ENCODE assay signal across 9 cellular contexts in genomic region chr6:117483004-117483644, GRCh38. TPM values are rescaled to one million over a fixed set of nuclear protein-coding genes. Genes with fewer than 3 reads are reported as not detected.
A peak's percentile ranks its signal among the peaks of the same experiment; 100 is the strongest.
DNase-seq lines count a peak whose midpoint lies in the region; ATAC-seq and TF ChIP-seq lines count a peak whose summit lies in the region.
"Had no signal": no experiment of that assay in that cellular context is flagged by ENCODE, and none has a peak within 500 bp of the region (broad histone marks: within the 10 kb centered on the region; RNA-seq: fewer than 3 reads in every experiment).

No MANE protein-coding gene starts in this region.

- TF ChIP-seq CTCF in HCT116 (IDR thresholded peaks at IDR 0.05 in 2 of 3, conservative IDR thresholded peaks at IDR 0.05 in 1 of 3; ENCODE audit: borderline replicate concordance in 1 of 3, insufficient read depth in 1 of 3, low read depth in 2 of 3, low read length in 2 of 3): no peak
- TF ChIP-seq CTCF in foreskin keratinocyte (conservative IDR thresholded peaks at IDR 0.05): no peak
- TF ChIP-seq CTCF in nephron progenitor cell (IDR thresholded peaks at IDR 0.05): no peak

- peaks cover 0 to 2% of the 10 kb centered on the region in 2 experiments; a peak in 1 of 4 replicates for H3K36me3 ChIP-seq in HCT116 (ENCODE audit: control insufficient read depth in 1 of 2, insufficient read depth in 2 of 2, low read length in 2 of 2)

- no peaks in the 10 kb centered on the region for H4K20me1 ChIP-seq in HCT116 (ENCODE audit: insufficient read depth)

- no peaks in the 10 kb centered on the region for H3K9me3 Mint-ChIP-seq in activated T-cell treated with anti-CD3 and anti-CD28 coated beads, Interleukin-2, amount 50 U/mL, for 72 hours
- peaks cover 18% of the 10 kb centered on the region for H3K9me3 Mint-ChIP-seq in nephron progenitor cell

- H3K9me3 ChIP-seq in HCT116 (ENCODE audit: control insufficient read depth in 1 of 2, insufficient read depth in 1 of 2, low read depth in 1 of 2, low read length in 2 of 2): no peaks in the 10 kb centered on the region

- peak overlapping the region; percentile 86 to 88 for H3K4me3 ChIP-seq in HCT116 (replicated peaks in 1 of 2; ENCODE audit: low read depth in 1 of 2, low read length in 2 of 2)

- H3K79me2 ChIP-seq in HCT116 (ENCODE audit: insufficient read depth, low read length): peaks cover 48% of the 10 kb centered on the region

- H3K27ac ChIP-seq in HCT116 (ENCODE audit: low read depth, low read length) (peak overlapping the region; percentile 88), foreskin keratinocyte (peak overlapping the region; percentile 55)

- peaks cover 56% of the 10 kb centered on the region for H3K27me3 Mint-ChIP-seq in activated T-cell treated with anti-CD3 and anti-CD28 coated beads, Interleukin-2, amount 50 U/mL, for 72 hours (ENCODE audit: low read depth)
- H3K27me3 Mint-ChIP-seq in nephron progenitor cell (ENCODE audit: low read depth, poor library complexity): peaks cover 30% of the 10 kb centered on the region

- TSS peak; percentile 44 for BruUV-seq in HCT116 (replicated peaks; lab: Mats Ljungman, UMichigan)

- CTCF ChIA-PET in HCT116 (lab: Charles Lee): interaction anchor here (1.9 kb wide), 1 partner anchor 33 kb away, joined by 5 read pairs; no protein-coding TSS in a partner anchor

- H3K4me1 ChIP-seq in HCT116 (ENCODE audit: control insufficient read depth in 1 of 2, insufficient read depth in 2 of 2, low read length in 2 of 2) (peaks cover 11 to 21% of the 10 kb centered on the region in 2 experiments; a peak in 3 of 4 replicates), foreskin keratinocyte (peaks cover 22% of the 10 kb centered on the region)

- peaks cover 22% of the 10 kb centered on the region for H3K4me1 Mint-ChIP-seq in activated T-cell treated with anti-CD3 and anti-CD28 coated beads, Interleukin-2, amount 50 U/mL, for 72 hours (ENCODE audit: low read depth)
- H3K4me1 Mint-ChIP-seq in nephron progenitor cell: peaks cover 24% of the 10 kb centered on the region

- H2AFZ ChIP-seq in HCT116 (ENCODE audit: low read depth, low read length, poor library complexity, severe bottlenecking): peak overlapping the region; percentile 4

- H3K9ac ChIP-seq in HCT116 (ENCODE audit: low read length): peak overlapping the region; percentile 92

- ATAC-seq in HCT116: peak; percentile 41
- ATAC-seq in activated T-cell treated with anti-CD3 and anti-CD28 coated beads, Interleukin-2, amount 50 U/mL, for 72 hours (replicated peaks in 1 of 2): peak; percentile 6 to 30
- ATAC-seq in foreskin keratinocyte: peak; percentile 42
- ATAC-seq in HG03378 (IDR thresholded peaks at IDR 0.05; ENCODE audit: unreplicated experiment): no peak

- H3K27ac Mint-ChIP-seq in activated T-cell treated with anti-CD3 and anti-CD28 coated beads, Interleukin-2, amount 50 U/mL, for 72 hours: no peak overlapping the region
- peak overlapping the region; percentile 45 for H3K27ac Mint-ChIP-seq in nephron progenitor cell

- TF ChIP-seq RAD21 in HCT116 (IDR thresholded peaks at IDR 0.05; ENCODE audit: low read depth): no peak

- H3K27me3 ChIP-seq in HCT116 (ENCODE audit: insufficient read depth, low read length) (no peaks in the 10 kb centered on the region), foreskin keratinocyte (no peaks in the 10 kb centered on the region)

- RAD21 ChIA-PET in HCT116 (lab: Charles Lee; ENCODE audit: low non-redundant PET in 1 of 2, low total read pairs in 2 of 2, uncharacterized antibody in 2 of 2, unreplicated experiment in 2 of 2): no interaction called here

- DNase-seq in NCI-H2227 (lab: John Stamatoyannopoulos, UW; ENCODE audit: unreplicated experiment) (peak; percentile 47), NCI-H2227 treated with DMSO at 0.1 percent for 48 hours (lab: John Stamatoyannopoulos, UW) (no peak), HCT116 (ENCODE audit: low read depth, low spot score) (no peak), NCI-H2171 (lab: John Stamatoyannopoulos, UW) (peak; percentile 30), foreskin keratinocyte (peak; percentile 28 to 54), nephron progenitor cell (peak; percentile 72)
- DNase-seq in activated T-cell treated with anti-CD3 and anti-CD28 coated beads, Interleukin-2, amount 50 U/mL, for 72 hours: peak; percentile 27 to 29

- TF ChIP-seq POLR2A in HCT116 (IDR thresholded peaks at IDR 0.05; ENCODE audit: borderline replicate concordance, extremely low read depth, insufficient read depth, insufficient read length): no peak

- POLR2A ChIA-PET in HCT116 (lab: Charles Lee): interaction anchor here (1.8 to 2.2 kb wide), 2 partner anchors 10 to 119 kb away, joined by 6 read pairs; partner anchors contain the start of gene GOPC

- H3K9me2 ChIP-seq in HCT116 (ENCODE audit: insufficient read depth): no peaks in the 10 kb centered on the region

- H3K4me2 ChIP-seq in HCT116 (ENCODE audit: low read length): peak overlapping the region; percentile 86

- H3K4me3 Mint-ChIP-seq in activated T-cell treated with anti-CD3 and anti-CD28 coated beads, Interleukin-2, amount 50 U/mL, for 72 hours: peak overlapping the region; percentile 97 to 99
- peak overlapping the region; percentile 93 for H3K4me3 Mint-ChIP-seq in nephron progenitor cell

- peaks cover 0 to 2% of the 10 kb centered on the region in 2 donors for H3K36me3 Mint-ChIP-seq in activated T-cell treated with anti-CD3 and anti-CD28 coated beads, Interleukin-2, amount 50 U/mL, for 72 hours (ENCODE audit: insufficient read depth in 2 of 2)
- H3K36me3 Mint-ChIP-seq in nephron progenitor cell (ENCODE audit: low read depth): peaks cover 19% of the 10 kb centered on the region

- intact Hi-C loops in HCT116 (cut with micrococcal nuclease): loop anchor here (1.0 to 10.0 kb wide), 3 partner anchors 32 to 192 kb away; partner anchors contain the start of genes GOPC and NUS1

TF ChIP-seq in HCT116, 20 proteins besides CTCF, POLR2A, EP300 and RAD21 (continues in another document):
- no peak for TF ChIP-seq POLR2AphosphoS5 (IDR thresholded peaks at IDR 0.05; ENCODE audit: low read depth, low read length)
- no peak for TF ChIP-seq JUND (IDR thresholded peaks at IDR 0.05)
- TF ChIP-seq FOSL1 (IDR thresholded peaks at IDR 0.05; ENCODE audit: low read depth): no peak
- TF ChIP-seq ZBTB33 (IDR thresholded peaks at IDR 0.05; ENCODE audit: extremely low read depth, insufficient replicate concordance, low read length): no peak
- TF ChIP-seq EZH2phosphoT487 (IDR thresholded peaks at IDR 0.05; ENCODE audit: borderline replicate concordance): no peak
- no peak for TF ChIP-seq ATF3 (IDR thresholded peaks at IDR 0.05)
- TF ChIP-seq CEBPB (IDR thresholded peaks at IDR 0.05; ENCODE audit: low read depth): no peak
- peak; percentile 48; the same call in 1 of the 2 replicates for TF ChIP-seq ZFX (IDR thresholded peaks at IDR 0.05)
- no peak for TF ChIP-seq SRF (IDR thresholded peaks at IDR 0.05; ENCODE audit: low read depth)
- no peak for TF ChIP-seq REST (IDR thresholded peaks at IDR 0.05; ENCODE audit: low read depth)
- TF ChIP-seq SP1 (IDR thresholded peaks at IDR 0.05; ENCODE audit: low read depth): no peak

RNA-seq across cellular contexts. Expression of gene DCBLD1, which starts 0.7 kb away (rescaled TPM):
- total RNA-seq in HCT116 (2021; ENCODE audit: unreplicated experiment) (19.5 TPM), foreskin keratinocyte (25.9 and 26.5 TPM in 2 replicates)
- polyA plus RNA-seq in HCT116 (2012): 10.8 and 15.0 TPM in 2 replicates
- 1 to 10 TPM; 2.9 to 3.4 TPM for total RNA-seq in activated T-cell treated with anti-CD3 and anti-CD28 coated beads, Interleukin-2, amount 50 U/mL, for 72 hours
- 10.1 and 12.0 TPM in 2 replicates for polyA plus RNA-seq in foreskin keratinocyte

RNA-seq across cellular contexts. Expression of gene ROS1, which starts 57.4 kb away (rescaled TPM):
- total RNA-seq in HCT116 (2021; ENCODE audit: unreplicated experiment) (not detected), foreskin keratinocyte (0.10 TPM in 1 of 2 replicates, not detected in the other)
- 0.01 TPM in 1 of 2 replicates, not detected in the other for polyA plus RNA-seq in HCT116 (2012)
- total RNA-seq in activated T-cell treated with anti-CD3 and anti-CD28 coated beads, Interleukin-2, amount 50 U/mL, for 72 hours: not detected
- 0.03 TPM in 1 of 2 replicates, not detected in the other for polyA plus RNA-seq in foreskin keratinocyte
- total RNA-seq: pulmonary artery endothelial cell had no signal

Comparison
In these comparisons a context has a peak if more than half of its experiments do, and no peak if none do; other contexts are left out.
1. DNase-seq: peak in NCI-H2227 (single experiment), NCI-H2171 (single experiment), activated T-cell treated with anti-CD3 and anti-CD28 coated beads, Interleukin-2, amount 50 U/mL, for 72 hours (2 of 2), foreskin keratinocyte (2 of 2) and nephron progenitor cell (single experiment); none in NCI-H2227 treated with DMSO at 0.1 percent for 48 hours (single experiment) and HCT116 (single experiment).